ENCODE assay signal across 10 cellular contexts in the genomic region with DNA sequence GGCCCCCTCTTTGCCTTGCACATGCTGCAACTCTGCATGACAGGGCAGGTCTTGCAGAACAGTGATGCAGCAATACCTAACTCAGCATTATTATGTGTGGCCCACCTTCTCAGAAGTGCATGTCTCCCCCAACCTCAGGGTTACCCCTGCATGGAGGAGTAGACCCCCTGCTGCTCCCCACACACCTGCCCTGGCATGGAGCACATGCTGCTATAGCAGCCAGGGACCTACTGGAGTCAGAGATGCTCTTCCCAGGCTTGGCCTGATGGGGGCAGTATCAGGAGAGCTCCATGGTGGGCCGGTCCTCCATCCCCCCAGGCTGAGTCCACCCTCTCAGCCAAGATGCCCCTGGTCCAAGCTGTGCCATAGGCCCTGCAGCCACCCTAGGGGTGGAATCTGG. TPM values are rescaled to one million over a fixed set of nuclear protein-coding genes. Genes with fewer than 3 reads are reported as not detected.
DNase-seq lines count a peak whose midpoint lies in the region; ATAC-seq, FAIRE-seq and TF ChIP-seq lines count a peak whose summit lies in the region.
"Had no signal": no experiment of that assay in that cellular context is flagged by ENCODE, and none has a peak within 500 bp of the region (broad histone marks: within the 10 kb centered on the region; RNA-seq: fewer than 3 reads in every experiment).

No MANE protein-coding gene starts in this region.

- DNase-seq in kidney (peak; percentile 40), sigmoid colon (no peak), NOMO-1 (lab: John Stamatoyannopoulos, UW; ENCODE audit: unreplicated experiment in 2 of 2) (no peak), NCI-H446 (lab: John Stamatoyannopoulos, UW) (no peak)
- DNase-seq in stimulated activated CD4-positive, alpha-beta T cell treated with anti-CD3 and anti-CD28 coated beads, Interleukin-12 subunit alpha, Interleukin-12 subunit beta, amount 100 ng/mL, for 4 hours = no peak
- DNase-seq: effector CD4-positive, alpha-beta T cell; NCI-H510A had no signal

- intact Hi-C loops in kidney (cut with DNase I) (no loop called here), sigmoid colon (cut with DNase I) (no loop called here)

- H3K27me3 ChIP-seq in sigmoid colon = no peaks in the 10 kb centered on the region

- no peak for TF ChIP-seq EP300 in sigmoid colon (IDR thresholded peaks at IDR 0.05)

- H3K36me3 ChIP-seq in kidney (ENCODE audit: control insufficient read depth in 1 of 2, insufficient read depth in 2 of 2, low read length in 2 of 2) (no peaks in the 10 kb centered on the region), sigmoid colon (no peaks in the 10 kb centered on the region)

- peak; percentile 49 for TF ChIP-seq CTCF in C4-2B (conservative IDR thresholded peaks at IDR 0.05)
- no peak for TF ChIP-seq CTCF in kidney (IDR thresholded peaks at IDR 0.05; ENCODE audit: borderline replicate concordance, extremely low read depth, insufficient read depth)
- TF ChIP-seq CTCF in sigmoid colon (IDR thresholded peaks at IDR 0.05) = no peak

- no peaks in the 10 kb centered on the region for H3K9me3 ChIP-seq in kidney (ENCODE audit: control insufficient read depth in 1 of 2, low read length in 2 of 2)
- H3K9me3 ChIP-seq in sigmoid colon = no peaks in the 10 kb centered on the region

- no peak for FAIRE-seq in kidney (lab: Jason Lieb, UNC)

- H3K9ac ChIP-seq in kidney (ENCODE audit: low read length in 2 of 2) = no peak overlapping the region

- 46 to 47% methylated on average over 1 of the region's 1 CpG for WGBS in sigmoid colon, 2 donors

- ATAC-seq in GM18502 (IDR thresholded peaks at IDR 0.05; ENCODE audit: poor library complexity, unreplicated experiment) = peak; percentile 43
- ATAC-seq in SK-N-SH treated with all-trans-retinoic acid at 6 μM for 48 hours = peak; percentile 60

- H3K4me3 ChIP-seq in kidney (ENCODE audit: low read length in 2 of 2) = no peak overlapping the region
- H3K4me3 ChIP-seq in sigmoid colon = no peak overlapping the region

- no peak for TF ChIP-seq POLR2A in sigmoid colon (IDR thresholded peaks at IDR 0.05)

- H3K4me1 ChIP-seq in kidney (ENCODE audit: control insufficient read depth in 1 of 2, insufficient read depth in 1 of 2, low read depth in 1 of 2, low read length in 2 of 2) (peaks cover 12 to 17% of the 10 kb centered on the region in 2 donors), sigmoid colon (no peaks in the 10 kb centered on the region)

- H3K27ac ChIP-seq in C4-2B (no peak overlapping the region), kidney (ENCODE audit: low read depth in 2 of 2, low read length in 2 of 2) (no peak overlapping the region), sigmoid colon (no peak overlapping the region)

TF ChIP-seq in SK-N-SH treated with all-trans-retinoic acid at 6 μM for 48 hours, 23 proteins besides CTCF, POLR2A, EP300 and RAD21:
- TF ChIP-seq CSDC2 (CRISPR knock-in tag; IDR thresholded peaks at IDR 0.05) (no peak), ZNF8 (CRISPR knock-in tag; IDR thresholded peaks at IDR 0.05) (no peak), BACH2 (CRISPR knock-in tag; IDR thresholded peaks at IDR 0.05; ENCODE audit: borderline replicate concordance) (no peak), PPARA (CRISPR knock-in tag; IDR thresholded peaks at IDR 0.05; ENCODE audit: borderline replicate concordance) (no peak), TOX (CRISPR knock-in tag; IDR thresholded peaks at IDR 0.05; ENCODE audit: borderline replicate concordance) (no peak), GLIS3 (CRISPR knock-in tag; IDR thresholded peaks at IDR 0.05) (no peak), ZC3H10 (CRISPR knock-in tag; IDR thresholded peaks at IDR 0.05) (no peak), ARNTL (CRISPR knock-in tag; IDR thresholded peaks at IDR 0.05; ENCODE audit: borderline replicate concordance, low read depth) (no peak)

RNA-seq across cellular contexts. Expression of gene BOD1, which starts 13.2 kb away (rescaled TPM):
- total RNA-seq in kidney = 32.5 TPM
- 43.6 TPM for polyA plus RNA-seq in kidney (ENCODE audit: insufficient read depth, low read depth, low replicate concordance)
- total RNA-seq in sigmoid colon = 10 to 100 TPM; 39.3 to 71.3 (median 54.3) TPM
- 10 to 100 TPM; 17.6 to 37.2 (median 31.0) TPM for polyA plus RNA-seq in sigmoid colon
